In genomic region chr16:25707982-25708583, GRCh38 we compare ENCODE assay signal across 8 cellular contexts. TPM values are rescaled to one million over a fixed set of nuclear protein-coding genes. Genes with fewer than 3 reads are reported as not detected.
DNase-seq lines count a peak whose midpoint lies in the region; ATAC-seq and TF ChIP-seq lines count a peak whose summit lies in the region.

No MANE protein-coding gene starts in this region.

- H3K4me1 ChIP-seq in Panc1 (ENCODE audit: control insufficient read depth, insufficient read depth, low read length): no peaks in the 10 kb centered on the region

- H3K27me3 ChIP-seq in Panc1 (ENCODE audit: control insufficient read depth, insufficient read depth, low read length): peaks cover 16% of the 10 kb centered on the region

- CTCF ChIA-PET in Panc1 (lab: Charles Lee): interaction anchor here (0.6 kb wide), 1 partner anchor 327 kb away, joined by 6 read pairs; no protein-coding TSS in a partner anchor

- no peak overlapping the region for H3K27ac ChIP-seq in Panc1 (ENCODE audit: low read length)

- no peaks in the 10 kb centered on the region for H3K9me3 ChIP-seq in Panc1 (ENCODE audit: control insufficient read depth, insufficient read depth, low read depth, low read length)

- H3K36me3 ChIP-seq in Panc1 (ENCODE audit: control insufficient read depth, insufficient read depth, low read length): no peaks in the 10 kb centered on the region

- DNase-seq in AG09309 (ENCODE audit: low read depth): no peak
- DNase-seq in Panc1 (ENCODE audit: low read depth, low spot score): no peak
- peak; percentile 0 for DNase-seq in fibroblast of the aortic adventitia (ENCODE audit: low read depth)
- no peak for DNase-seq in pons (ENCODE audit: low spot score)
- DNase-seq in NCI-H1105 (lab: John Stamatoyannopoulos, UW): no peak
- DNase-seq in globus pallidus (ENCODE audit: low spot score): no peak
- no peak for DNase-seq in omental fat pad (ENCODE audit: low spot score)

- intact Hi-C loops in Panc1 (cut with micrococcal nuclease; ENCODE audit: unreplicated experiment): loop anchor here (5.0 kb wide), 1 partner anchor 431 kb away; no protein-coding TSS in a partner anchor

- TF ChIP-seq CTCF in AG09309 (IDR thresholded peaks at IDR 0.05; ENCODE audit: control insufficient read depth, insufficient read depth, low read depth, low read length, missing control alignments) (peak; percentile 22), GM12874 (IDR thresholded peaks at IDR 0.05; ENCODE audit: insufficient read depth, low read depth, low read length) (peak; percentile 49; the same call in 1 of the 2 replicates), Panc1 (IDR thresholded peaks at IDR 0.05) (peak; percentile 79), fibroblast of the aortic adventitia (IDR thresholded peaks at IDR 0.05; ENCODE audit: insufficient read depth, low read length) (no peak), omental fat pad (IDR thresholded peaks at IDR 0.05) (no peak)

- BruUV-seq in Panc1 (replicated peaks; lab: Mats Ljungman, UMichigan): no TSS peak

- in situ Hi-C loops in Panc1 (cut with HindIII; ENCODE audit: low pct_unique_long_range_greater_than_20kb, low sequenced_read_pairs): no loop called here

- POLR2A ChIA-PET in Panc1 (lab: Charles Lee): no interaction called here

- no peak overlapping the region for H3K4me3 ChIP-seq in AG09309 (ENCODE audit: control insufficient read depth, low read depth, low read length)
- no peak overlapping the region for H3K4me3 ChIP-seq in Panc1 (ENCODE audit: low read depth in 2 of 2, low read length in 2 of 2)
- no peak overlapping the region for H3K4me3 ChIP-seq in fibroblast of the aortic adventitia (ENCODE audit: low read depth, low read length)

- ATAC-seq in Panc1 (no peak), omental fat pad (ENCODE audit: low FRiP score) (no peak)

RNA-seq across cellular contexts. Expression of gene HS3ST4, which starts 16.3 kb away (rescaled TPM):
- total RNA-seq in Panc1 (2021; ENCODE audit: unreplicated experiment): not detected
- polyA plus RNA-seq in Panc1 (2012; ENCODE audit: insufficient read length): not detected
- not detected in 2 replicates for total RNA-seq in fibroblast of the aortic adventitia (ENCODE audit: low replicate concordance)
- total RNA-seq in omental fat pad: not detected

Comparison
In these comparisons a context has a peak if more than half of its experiments do, and no peak if none do; other contexts are left out.
1. CTCF ChIP-seq: peak in AG09309 (single experiment), GM12874 (single experiment) and Panc1 (single experiment); none in fibroblast of the aortic adventitia (single experiment) and omental fat pad (0 of 3).